8 cellular contexts compared by ENCODE assay signal in the genomic region with DNA sequence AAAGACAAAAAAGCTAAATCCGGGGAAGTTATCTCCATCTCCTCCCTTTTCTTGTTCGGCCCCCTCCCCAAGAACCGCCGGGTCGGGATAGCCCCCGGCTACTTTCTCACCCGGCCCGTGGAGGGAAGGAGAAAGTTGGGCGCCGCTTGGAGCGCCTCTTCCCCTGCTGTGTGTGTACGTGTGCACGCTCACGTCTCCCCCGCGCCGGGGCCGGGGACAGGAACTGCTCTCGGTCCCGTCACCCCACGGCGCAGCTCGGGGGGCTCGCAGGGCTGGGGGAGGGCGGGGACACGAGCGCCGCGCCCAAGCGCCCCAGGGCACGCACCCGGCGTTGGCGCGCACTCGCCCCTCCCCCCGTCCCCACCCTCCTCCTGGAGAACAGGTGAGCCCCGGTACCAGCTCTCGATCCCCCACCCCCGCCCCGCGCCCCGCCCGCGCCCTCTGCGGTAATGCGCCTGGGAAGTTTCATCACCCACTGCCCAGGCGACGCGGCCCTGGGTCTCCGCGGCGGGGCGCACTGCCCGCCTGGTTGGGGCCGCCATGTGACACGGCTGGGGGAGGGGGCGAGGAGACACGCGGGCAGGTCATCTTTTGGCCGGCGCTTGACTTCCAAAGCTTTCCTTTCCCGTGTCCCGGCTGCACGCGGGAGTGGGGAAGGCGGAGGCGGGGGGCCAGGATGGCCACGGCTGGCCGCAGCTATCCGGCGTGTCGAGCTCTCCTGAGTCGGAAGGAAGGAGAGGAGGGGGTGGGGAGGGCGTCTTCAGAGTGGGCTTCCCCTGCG. TPM values are rescaled to one million over a fixed set of nuclear protein-coding genes. Genes with fewer than 3 reads are reported as not detected.
A peak's percentile ranks its signal among the peaks of the same experiment; 100 is the strongest.
DNase-seq lines count a peak whose midpoint lies in the region; ATAC-seq and TF ChIP-seq lines count a peak whose summit lies in the region.

No MANE protein-coding gene starts in this region.

- H3K27ac Mint-ChIP-seq in activated CD4-positive, alpha-beta T cell treated with anti-CD3 and anti-CD28 coated beads, Interleukin-2, amount 10 ng/mL, durations not matched to agents 7 days and 5 days: peak overlapping the region; percentile 72

- peaks cover 57% of the 10 kb centered on the region for H3K4me1 Mint-ChIP-seq in activated CD4-positive, alpha-beta T cell treated with anti-CD3 and anti-CD28 coated beads, Interleukin-2, amount 10 ng/mL, durations not matched to agents 7 days and 5 days

- peaks cover 14 to 62% (median 44%) of the 10 kb centered on the region in 9 donors for H3K4me1 ChIP-seq in heart right ventricle
- H3K4me1 ChIP-seq in effector memory CD4-positive, alpha-beta T cell (ENCODE audit: control insufficient read depth, insufficient read depth, low read length, poor library complexity, severe bottlenecking): peaks cover 3% of the 10 kb centered on the region

- H3K36me3 Mint-ChIP-seq in activated CD4-positive, alpha-beta T cell treated with anti-CD3 and anti-CD28 coated beads, Interleukin-2, amount 10 ng/mL, durations not matched to agents 7 days and 5 days (ENCODE audit: low read depth): peaks cover 19% of the 10 kb centered on the region

- peak overlapping the region; percentile 27 to 62 (median 58) for H3K4me3 ChIP-seq in heart right ventricle
- no peak overlapping the region for H3K4me3 ChIP-seq in effector memory CD4-positive, alpha-beta T cell (ENCODE audit: insufficient read depth, low read depth, low read length, poor library complexity, severe bottlenecking)

- POLR2A ChIA-PET in activated CD4-positive, alpha-beta T cell treated with anti-CD3 and anti-CD28 coated beads, Interleukin-2, amount 10 ng/mL, durations not matched to agents 7 days and 5 days (lab: Charles Lee): no interaction called here

- WGBS in heart right ventricle, 2 donors: 3% methylated on average over 65 to 76 of the region's 76 CpGs

- intact Hi-C loops in heart right ventricle (cut with DNase I): loop anchor here in 5 of 10 donors (2.0 to 10.0 kb wide), 4 partner anchors 35 to 245 kb away; no protein-coding TSS in a partner anchor

- peak overlapping the region in 8 of 10 donors; percentile 26 to 78 (median 62) for H3K27ac ChIP-seq in heart right ventricle
- no peak overlapping the region for H3K27ac ChIP-seq in effector memory CD4-positive, alpha-beta T cell (ENCODE audit: insufficient read depth, low read length, poor library complexity, severe bottlenecking)

- DNase-seq in activated CD4-positive, alpha-beta T cell treated with anti-CD3 and anti-CD28 coated beads, Interleukin-2, amount 10 ng/mL, durations not matched to agents 7 days and 5 days: peak; percentile 54
- DNase-seq in activated CD4-positive, alpha-beta T cell treated with anti-CD3 and anti-CD28 coated beads for 4 hours: no peak
- DNase-seq in activated CD4-positive, alpha-beta T cell treated with anti-CD3 and anti-CD28 coated beads, Interleukin-2, amount 50 U/mL, for 48 hours: peak; percentile 65 to 75
- no peak for DNase-seq in heart right ventricle
- DNase-seq in stimulated activated CD4-positive, alpha-beta T cell treated with anti-CD3 and anti-CD28 coated beads, Interleukin-2, amount 100 ng/mL, for 24 hours: peak; percentile 27 to 70
- DNase-seq in ureter (ENCODE audit: low spot score): no peak
- DNase-seq in effector memory CD4-positive, alpha-beta T cell: no peak

- no peaks in the 10 kb centered on the region for H3K9me3 ChIP-seq in heart right ventricle
- H3K9me3 ChIP-seq in effector memory CD4-positive, alpha-beta T cell (ENCODE audit: control insufficient read depth, low read length): no peaks in the 10 kb centered on the region

- no peaks in the 10 kb centered on the region for H3K9me3 Mint-ChIP-seq in activated CD4-positive, alpha-beta T cell treated with anti-CD3 and anti-CD28 coated beads, Interleukin-2, amount 10 ng/mL, durations not matched to agents 7 days and 5 days

- peaks cover 30% of the 10 kb centered on the region for H3K27me3 Mint-ChIP-seq in activated CD4-positive, alpha-beta T cell treated with anti-CD3 and anti-CD28 coated beads, Interleukin-2, amount 10 ng/mL, durations not matched to agents 7 days and 5 days

- CTCF ChIA-PET in activated CD4-positive, alpha-beta T cell treated with anti-CD3 and anti-CD28 coated beads, Interleukin-2, amount 10 ng/mL, durations not matched to agents 7 days and 5 days (lab: Charles Lee): interaction anchor here (0.6 to 7.8 kb wide), 8 partner anchors 9 to 891 kb away, joined by 3 to 91 read pairs (median 4); a partner anchor contains a TSS

- H3K27me3 ChIP-seq in heart right ventricle: peaks cover 0 to 79% (median 17%) of the 10 kb centered on the region in 7 donors
- H3K27me3 ChIP-seq in effector memory CD4-positive, alpha-beta T cell (replicated peaks; ENCODE audit: control insufficient read depth, insufficient read depth, low read length, poor library complexity, severe bottlenecking): peaks cover 31% of the 10 kb centered on the region

- H3K36me3 ChIP-seq in heart right ventricle: no peaks in the 10 kb centered on the region
- H3K36me3 ChIP-seq in effector memory CD4-positive, alpha-beta T cell (ENCODE audit: control insufficient read depth, insufficient read depth, low read length): no peaks in the 10 kb centered on the region

- TF ChIP-seq CTCF in heart right ventricle (IDR thresholded peaks at IDR 0.05): peak in 1 of 9 donors; percentile 4

- peak overlapping the region; percentile 81 for H3K4me3 Mint-ChIP-seq in activated CD4-positive, alpha-beta T cell treated with anti-CD3 and anti-CD28 coated beads, Interleukin-2, amount 10 ng/mL, durations not matched to agents 7 days and 5 days

- ATAC-seq in HG03460 (IDR thresholded peaks at IDR 0.05; ENCODE audit: unreplicated experiment): peak; percentile 46
- ATAC-seq in heart right ventricle: peak in 4 of 8 donors; percentile 10 to 39 (median 24)

RNA-seq across cellular contexts. Expression of a gene that starts 1.3 kb away (rescaled TPM):
- 10 to 100 TPM in 1 of 2 experiments, 1 to 10 TPM in 1; 8.9 to 11.7 TPM for total RNA-seq in activated CD4-positive, alpha-beta T cell treated with anti-CD3 and anti-CD28 coated beads, Interleukin-2, amount 10 ng/mL, durations not matched to agents 7 days and 5 days
- 10 to 100 TPM in 3 of 10 donors, 1 to 10 TPM in 7; 3.7 to 26.9 (median 6.8) TPM for total RNA-seq in heart right ventricle
- polyA plus RNA-seq in heart right ventricle: 1 to 10 TPM; 4.0 to 4.6 TPM
- 8.8 TPM for total RNA-seq in ureter

Comparison
In these comparisons a context has a peak if more than half of its experiments do, and no peak if none do; other contexts are left out.
1. DNase-seq: peak in activated CD4-positive, alpha-beta T cell treated with anti-CD3 and anti-CD28 coated beads, Interleukin-2, amount 10 ng/mL, durations not matched to agents 7 days and 5 days (single experiment), activated CD4-positive, alpha-beta T cell treated with anti-CD3 and anti-CD28 coated beads, Interleukin-2, amount 50 U/mL, for 48 hours (2 of 2) and stimulated activated CD4-positive, alpha-beta T cell treated with anti-CD3 and anti-CD28 coated beads, Interleukin-2, amount 100 ng/mL, for 24 hours (2 of 2); none in activated CD4-positive, alpha-beta T cell treated with anti-CD3 and anti-CD28 coated beads for 4 hours (0 of 2), heart right ventricle (0 of 2), ureter (single experiment) and effector memory CD4-positive, alpha-beta T cell (0 of 3).